19 cellular contexts compared by ENCODE assay signal in genomic region chr4:168057412-168057811, GRCh38. TPM values are rescaled to one million over a fixed set of nuclear protein-coding genes. Genes with fewer than 3 reads are reported as not detected.
DNase-seq lines count a peak whose midpoint lies in the region; ATAC-seq and TF ChIP-seq lines count a peak whose summit lies in the region.
"Had no signal": no experiment of that assay in that cellular context is flagged by ENCODE, and none has a peak within 500 bp of the region (broad histone marks: within the 10 kb centered on the region; RNA-seq: fewer than 3 reads in every experiment).

No MANE protein-coding gene starts in this region.

- peaks cover 11% of the 10 kb centered on the region for H3K4me1 ChIP-seq in MM.1S (ENCODE audit: low read length)
- H3K4me1 ChIP-seq: BLaER1, SJSA1, upper lobe of left lung had no signal

- H3K27ac ChIP-seq in MM.1S (ENCODE audit: low read length): no peak overlapping the region
- H3K27ac ChIP-seq: BLaER1, SJSA1, upper lobe of left lung had no signal

- no peaks in the 10 kb centered on the region for H3K36me3 ChIP-seq in MM.1S (replicated peaks; ENCODE audit: insufficient read depth, low read length)
- H3K36me3 ChIP-seq: BLaER1, SJSA1, upper lobe of left lung had no signal

- H3K9me3 Mint-ChIP-seq in natural killer cell: peaks cover 11% of the 10 kb centered on the region in 2 donors
- H3K9me3 Mint-ChIP-seq: stimulated activated memory B cell treated with anti-CD40 and anti-IgM and Interleukin-4, amounts not matched to agents 10 μg/mL and 1 μg/mL and 100 μg/mL, for 72 hours had no signal

- peak; percentile 91 for DNase-seq in MM.1S
- DNase-seq in natural killer cell: no peak
- DNase-seq in stimulated activated CD4-positive, alpha-beta T cell treated with anti-CD3 and anti-CD28 coated beads, Interleukin-2, amount 100 ng/mL, for 24 hours: no peak
- DNase-seq: activated CD4-positive, alpha-beta T cell treated with anti-CD3 and anti-CD28 coated beads, Interleukin-2, amount 50 U/mL, for 4 hours; activated T-cell treated with anti-CD3 and anti-CD28 coated beads, Interleukin-2, amount 50 U/mL, for 72 hours; amygdala; NCI-H1092 treated with DMSO at 0.1 percent for 48 hours; NCI-H2171 treated with DMSO at 0.1 percent for 48 hours; T1000; upper lobe of left lung had no signal

- H3F3A ChIP-seq in MM.1S (ENCODE audit: insufficient read depth, low read length): 0 out of 2 replicates have a peak, but pooled peaks cover 3% of the 10 kb centered on the region

- no peaks in the 10 kb centered on the region for H3K27me3 Mint-ChIP-seq in natural killer cell (ENCODE audit: low read depth in 2 of 2)
- H3K27me3 Mint-ChIP-seq: stimulated activated memory B cell treated with anti-CD40 and anti-IgM and Interleukin-4, amounts not matched to agents 10 μg/mL and 1 μg/mL and 100 μg/mL, for 72 hours had no signal

- intact Hi-C loops in natural killer cell (cut with micrococcal nuclease): no loop called here

- H4K20me1 ChIP-seq in MM.1S (ENCODE audit: insufficient read depth, low read length): no peaks in the 10 kb centered on the region
- H4K20me1 ChIP-seq: BLaER1 had no signal

- no peak overlapping the region for H2AFZ ChIP-seq in MM.1S (ENCODE audit: low read length)

- H3K27me3 ChIP-seq in MM.1S (replicated peaks; ENCODE audit: insufficient read depth, low read length): peaks cover 4% of the 10 kb centered on the region; the same call in 1 of the 2 replicates
- H3K27me3 ChIP-seq: BLaER1, upper lobe of left lung had no signal

- no peaks in the 10 kb centered on the region for H3K4me1 Mint-ChIP-seq in natural killer cell
- H3K4me1 Mint-ChIP-seq: stimulated activated memory B cell treated with anti-CD40 and anti-IgM and Interleukin-4, amounts not matched to agents 10 μg/mL and 1 μg/mL and 100 μg/mL, for 72 hours had no signal

- H3K27ac Mint-ChIP-seq in natural killer cell: no peak overlapping the region
- H3K27ac Mint-ChIP-seq: activated T-cell treated with anti-CD3 and anti-CD28 coated beads, Interleukin-2, amount 50 U/mL, for 72 hours; stimulated activated memory B cell treated with anti-CD40 and anti-IgM and Interleukin-4, amounts not matched to agents 10 μg/mL and 1 μg/mL and 100 μg/mL, for 72 hours had no signal

- H3K9me3 ChIP-seq in MM.1S (replicated peaks; ENCODE audit: insufficient read depth, low read length): no peaks in the 10 kb centered on the region
- H3K9me3 ChIP-seq: BLaER1, SJSA1, upper lobe of left lung had no signal

- H3K4me2 ChIP-seq in MM.1S (ENCODE audit: low read depth, low read length): peak overlapping the region; percentile 23
- H3K4me2 ChIP-seq: BLaER1 had no signal

- H3K9me2 ChIP-seq in MM.1S (replicated peaks; ENCODE audit: insufficient read depth, low read length): no peaks in the 10 kb centered on the region

- no peak overlapping the region for H3K4me3 Mint-ChIP-seq in natural killer cell
- H3K4me3 Mint-ChIP-seq: activated T-cell treated with anti-CD3 and anti-CD28 coated beads, Interleukin-2, amount 50 U/mL, for 72 hours; stimulated activated memory B cell treated with anti-CD40 and anti-IgM and Interleukin-4, amounts not matched to agents 10 μg/mL and 1 μg/mL and 100 μg/mL, for 72 hours had no signal

- H3K79me2 ChIP-seq in MM.1S (ENCODE audit: low read length): no peaks in the 10 kb centered on the region

- ATAC-seq in GM19025 (IDR thresholded peaks at IDR 0.05; ENCODE audit: low read depth, unreplicated experiment) (peak; percentile 81), GM21576 (IDR thresholded peaks at IDR 0.05; ENCODE audit: unreplicated experiment) (peak; percentile 97), HG03060 (IDR thresholded peaks at IDR 0.05; ENCODE audit: low read depth, unreplicated experiment) (peak; percentile 75), GM21825 (IDR thresholded peaks at IDR 0.05; ENCODE audit: unreplicated experiment) (no peak), natural killer cell (no peak), GM18861 (IDR thresholded peaks at IDR 0.05; ENCODE audit: unreplicated experiment) (no peak)
- ATAC-seq: activated T-cell treated with anti-CD3 and anti-CD28 coated beads, Interleukin-2, amount 50 U/mL, for 72 hours; K562; stimulated activated memory B cell treated with anti-CD40 and anti-IgM and Interleukin-4, amounts not matched to agents 10 μg/mL and 1 μg/mL and 100 μg/mL, for 72 hours had no signal

- no peak overlapping the region for H3K9ac ChIP-seq in MM.1S (ENCODE audit: low read length)
- H3K9ac ChIP-seq: BLaER1 had no signal

- H3K36me3 Mint-ChIP-seq in natural killer cell: no peaks in the 10 kb centered on the region
- H3K36me3 Mint-ChIP-seq: stimulated activated memory B cell treated with anti-CD40 and anti-IgM and Interleukin-4, amounts not matched to agents 10 μg/mL and 1 μg/mL and 100 μg/mL, for 72 hours had no signal

- H3K4me3 ChIP-seq in MM.1S (ENCODE audit: low read length): no peak overlapping the region
- H3K4me3 ChIP-seq: BLaER1, K562, SJSA1, upper lobe of left lung had no signal

- TF ChIP-seq CTCF in MM.1S (IDR thresholded peaks at IDR 0.05; ENCODE audit: low read length) (no peak), natural killer cell (IDR thresholded peaks at IDR 0.05) (no peak)

RNA-seq across cellular contexts. Expression of gene ANXA10, which starts 34.9 kb away (rescaled TPM):
- total RNA-seq in natural killer cell: not detected
- total RNA-seq: activated T-cell treated with anti-CD3 and anti-CD28 coated beads, Interleukin-2, amount 50 U/mL, for 72 hours; K562; upper lobe of left lung had no signal

Comparison
In these comparisons a context has a peak if more than half of its experiments do, and no peak if none do; other contexts are left out.
1. ATAC-seq: peak in GM19025 (single experiment), GM21576 (single experiment) and HG03060 (single experiment); none in GM21825 (single experiment), natural killer cell (0 of 3) and GM18861 (single experiment).